1 cellular context compared by ENCODE assay signal in the genomic region with DNA sequence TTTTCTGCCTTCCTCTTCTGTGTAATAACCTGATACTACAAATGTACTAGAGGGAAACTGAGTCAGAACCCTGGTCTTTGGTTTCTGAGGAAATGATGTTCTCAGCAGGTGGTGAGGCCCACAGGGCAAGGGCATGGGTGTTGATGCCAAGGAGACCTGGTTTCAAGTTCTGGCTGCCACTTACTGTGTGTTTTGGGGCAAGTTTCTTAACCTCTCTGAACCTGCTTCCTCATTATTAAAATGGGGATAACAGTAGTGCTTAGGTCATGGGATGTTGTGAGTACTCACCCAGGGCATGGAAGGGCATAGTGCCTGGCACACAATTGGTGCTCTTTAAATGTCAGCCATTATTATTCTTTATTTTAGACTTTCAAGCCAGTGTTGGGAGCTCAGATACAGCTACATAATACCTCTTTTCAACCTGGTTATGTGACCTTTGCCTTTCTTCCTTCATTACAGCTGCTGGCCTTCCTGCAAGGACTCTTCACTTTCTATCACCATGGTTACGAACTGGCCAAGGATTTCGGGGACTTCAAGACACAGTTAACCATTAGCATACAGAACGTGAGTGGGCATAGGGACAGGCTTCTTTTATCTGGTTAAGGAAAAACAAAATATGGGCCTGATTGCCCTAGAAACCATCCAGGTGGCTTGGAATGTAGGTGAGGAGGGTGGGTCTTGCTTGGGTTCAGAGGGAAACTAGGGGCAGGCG.
TF ChIP-seq lines count a peak whose summit lies in the region.

No MANE protein-coding gene starts in this region.

TF ChIP-seq in K562, 482 proteins besides CTCF, POLR2A, EP300 and RAD21 (continued from another document):
- TF ChIP-seq ZNF592 (IDR thresholded peaks at IDR 0.05) (no peak), HEY1 (CRISPR knock-in tag; IDR thresholded peaks at IDR 0.05; ENCODE audit: borderline replicate concordance) (no peak), KDM4B (IDR thresholded peaks at IDR 0.05; ENCODE audit: borderline replicate concordance in 2 of 2, low read depth in 1 of 2) (no peak), ZNF184 (CRISPR knock-in tag; IDR thresholded peaks at IDR 0.05) (no peak), POLR2H (tag; IDR thresholded peaks at IDR 0.05; ENCODE audit: low read depth) (no peak), RFX1 (IDR thresholded peaks at IDR 0.05) (peak; percentile 55), SRSF9 (IDR thresholded peaks at IDR 0.05; ENCODE audit: borderline replicate concordance, low read depth, low read length) (no peak), ZNF134 (CRISPR knock-in tag; conservative IDR thresholded peaks at IDR 0.05) (no peak), ZNF282 (CRISPR knock-in tag; IDR thresholded peaks at IDR 0.05) (no peak), ILK (tag; IDR thresholded peaks at IDR 0.05; ENCODE audit: borderline replicate concordance, low read depth) (no peak), MCM3 (IDR thresholded peaks at IDR 0.05) (no peak), ZFP36 (IDR thresholded peaks at IDR 0.05; ENCODE audit: low read depth, low read length, partially characterized antibody) (peak; percentile 19), ZNF766 (CRISPR knock-in tag; conservative IDR thresholded peaks at IDR 0.05) (no peak), CBX8 (IDR thresholded peaks at IDR 0.05; ENCODE audit: borderline replicate concordance, extremely low read depth, low read depth, low read length, poor library complexity, severe bottlenecking) (no peak), FOXM1 (IDR thresholded peaks at IDR 0.05; ENCODE audit: low read depth) (no peak), FOXM1 (CRISPR knock-in tag; IDR thresholded peaks at IDR 0.05; ENCODE audit: low read depth) (no peak), TRIM25 (IDR thresholded peaks at IDR 0.05; ENCODE audit: borderline replicate concordance) (no peak)
